ENCODE assay signal across 1 cellular context in genomic region chr1:159161001-159161718, GRCh38.
TF ChIP-seq lines count a peak whose summit lies in the region.

No MANE protein-coding gene starts in this region.

TF ChIP-seq in HepG2, 621 proteins besides CTCF, POLR2A, EP300 and RAD21 (continued from another document):
- TF ChIP-seq HMGXB4 (CRISPR knock-in tag; IDR thresholded peaks at IDR 0.05; ENCODE audit: borderline replicate concordance in 1 of 2, low read depth in 1 of 2) (no peak), ZBTB33 (CRISPR knock-in tag; IDR thresholded peaks at IDR 0.05) (no peak), ETV6 (CRISPR knock-in tag; conservative IDR thresholded peaks at IDR 0.05) (no peak), GABPB1 (CRISPR knock-in tag; IDR thresholded peaks at IDR 0.05) (no peak), ZBTB14 (CRISPR knock-in tag; IDR thresholded peaks at IDR 0.05) (no peak), ZNF275 (CRISPR knock-in tag; IDR thresholded peaks at IDR 0.05; ENCODE audit: borderline replicate concordance) (no peak), TEAD3 (CRISPR knock-in tag; optimal IDR thresholded peaks at IDR 0.05; ENCODE audit: borderline replicate concordance) (peak; percentile 21), BORCS8-MEF2B (CRISPR knock-in tag; IDR thresholded peaks at IDR 0.05) (no peak), RFX5 (IDR thresholded peaks at IDR 0.05; ENCODE audit: low read depth, low read length) (no peak), NR2F1 (CRISPR knock-in tag; IDR thresholded peaks at IDR 0.05) (no peak), PAXIP1 (CRISPR knock-in tag; conservative IDR thresholded peaks at IDR 0.05) (no peak), XRCC5 (optimal IDR thresholded peaks at IDR 0.05; ENCODE audit: low read length) (peak; percentile 64), ZBTB4 (CRISPR knock-in tag; IDR thresholded peaks at IDR 0.05; ENCODE audit: borderline replicate concordance) (no peak), SRSF9 (IDR thresholded peaks at IDR 0.05; ENCODE audit: borderline replicate concordance, insufficient read depth, low read depth, low read length, poor library complexity, severe bottlenecking) (no peak), ARNT (IDR thresholded peaks at IDR 0.05) (no peak), ZNF235 (CRISPR knock-in tag; IDR thresholded peaks at IDR 0.05; ENCODE audit: borderline replicate concordance) (no peak), MYC (CRISPR knock-in tag; IDR thresholded peaks at IDR 0.05; ENCODE audit: borderline replicate concordance) (no peak), ZNF484 (CRISPR knock-in tag; IDR thresholded peaks at IDR 0.05; ENCODE audit: borderline replicate concordance, low read depth) (no peak), TBX2 (CRISPR knock-in tag; IDR thresholded peaks at IDR 0.05; ENCODE audit: borderline replicate concordance) (no peak), CSRNP2 (CRISPR knock-in tag; conservative IDR thresholded peaks at IDR 0.05; ENCODE audit: low read depth) (no peak), ZNF749 (CRISPR knock-in tag; IDR thresholded peaks at IDR 0.05; ENCODE audit: borderline replicate concordance) (no peak), ZNF256 (CRISPR knock-in tag; conservative IDR thresholded peaks at IDR 0.05) (no peak), KLF9 (CRISPR knock-in tag; IDR thresholded peaks at IDR 0.05; ENCODE audit: low read depth) (no peak), STAT6 (CRISPR knock-in tag; IDR thresholded peaks at IDR 0.05; ENCODE audit: borderline replicate concordance) (no peak)
